ENCODE assay signal across 8 cellular contexts in genomic region chr1:229714964-229715603, GRCh38.
DNase-seq lines count a peak whose midpoint lies in the region; ATAC-seq and TF ChIP-seq lines count a peak whose summit lies in the region.

No MANE protein-coding gene starts in this region.

- peaks cover 2% of the 10 kb centered on the region for H3K9me3 Mint-ChIP-seq in activated T-cell treated with anti-CD3 and anti-CD28 coated beads, Interleukin-2, amount 50 U/mL, for 24 hours
- H3K9me3 Mint-ChIP-seq in memory B cell, result peaks cover 3% of the 10 kb centered on the region

- H3K27me3 Mint-ChIP-seq in activated T-cell treated with anti-CD3 and anti-CD28 coated beads, Interleukin-2, amount 50 U/mL, for 24 hours, result peaks cover 3% of the 10 kb centered on the region
- no peaks in the 10 kb centered on the region for H3K27me3 Mint-ChIP-seq in memory B cell

- peak; percentile 48 for TF ChIP-seq CTCF in AG10803 (conservative IDR thresholded peaks at IDR 0.05; ENCODE audit: low read length)

- no peaks in the 10 kb centered on the region for H3K36me3 Mint-ChIP-seq in activated T-cell treated with anti-CD3 and anti-CD28 coated beads, Interleukin-2, amount 50 U/mL, for 24 hours (ENCODE audit: low read depth)
- H3K36me3 Mint-ChIP-seq in memory B cell, result peaks cover 4% of the 10 kb centered on the region

- ATAC-seq in GM19043 (IDR thresholded peaks at IDR 0.05; ENCODE audit: low read depth, unreplicated experiment), result peak; percentile 68
- peak; percentile 88 for ATAC-seq in memory B cell (ENCODE audit: low read depth)

- no peak overlapping the region for H3K4me3 ChIP-seq in AG10803 (ENCODE audit: low read length)

- DNase-seq in AG10803 (ENCODE audit: low read depth) (peak; percentile 22), NAMALWA (ENCODE audit: low spot score) (peak; percentile 78), memory B cell (ENCODE audit: low spot score in 2 of 2) (peak; percentile 57 to 64), NCI-H1436 (lab: John Stamatoyannopoulos, UW) (no peak), NCI-H1930 (lab: John Stamatoyannopoulos, UW) (no peak), superior temporal gyrus (ENCODE audit: extremely low spot score) (no peak)
- peak; percentile 46 for DNase-seq in activated T-cell treated with anti-CD3 and anti-CD28 coated beads, Interleukin-2, amount 50 U/mL, for 24 hours

- H3K4me1 Mint-ChIP-seq in activated T-cell treated with anti-CD3 and anti-CD28 coated beads, Interleukin-2, amount 50 U/mL, for 24 hours (ENCODE audit: low read depth), result no peaks in the 10 kb centered on the region
- H3K4me1 Mint-ChIP-seq in memory B cell, result no peaks in the 10 kb centered on the region

- H3K27ac Mint-ChIP-seq in activated T-cell treated with anti-CD3 and anti-CD28 coated beads, Interleukin-2, amount 50 U/mL, for 24 hours, result no peak overlapping the region
- no peak overlapping the region for H3K27ac Mint-ChIP-seq in memory B cell

- no peak overlapping the region for H3K4me3 Mint-ChIP-seq in activated T-cell treated with anti-CD3 and anti-CD28 coated beads, Interleukin-2, amount 50 U/mL, for 24 hours
- H3K4me3 Mint-ChIP-seq in memory B cell, result no peak overlapping the region

Comparison
In these comparisons a context has a peak if more than half of its experiments do, and no peak if none do; other contexts are left out.
1. DNase-seq: peak in AG10803 (single experiment), NAMALWA (single experiment), activated T-cell treated with anti-CD3 and anti-CD28 coated beads, Interleukin-2, amount 50 U/mL, for 24 hours (single experiment) and memory B cell (2 of 2); none in NCI-H1436 (single experiment), NCI-H1930 (0 of 2) and superior temporal gyrus (single experiment).